2 cellular contexts compared by ENCODE assay signal in the genomic region with DNA sequence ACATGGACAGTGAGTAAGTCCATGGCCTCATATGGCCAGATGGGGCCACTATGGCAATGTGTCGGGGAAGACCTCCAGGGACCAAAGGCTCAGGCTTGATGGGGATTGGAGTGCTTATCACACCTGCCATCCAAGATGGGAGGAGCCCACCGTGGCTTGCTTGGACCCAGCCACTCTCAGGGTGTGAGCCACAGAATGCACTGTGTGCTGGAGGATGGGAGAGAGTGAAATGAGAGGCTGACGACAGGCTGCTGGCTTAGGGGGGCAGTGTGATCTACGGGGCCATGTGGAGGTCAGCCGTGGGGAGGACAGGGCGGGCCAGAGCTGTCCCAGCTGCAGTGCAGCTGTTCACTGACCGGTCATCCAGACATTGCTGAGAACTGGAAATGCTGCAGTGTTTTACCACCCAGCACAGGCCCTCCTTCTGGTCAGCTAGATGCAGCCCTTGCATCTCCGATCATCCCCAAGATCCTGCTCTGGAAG.
TF ChIP-seq lines count a peak whose summit lies in the region.

No MANE protein-coding gene starts in this region.

TF ChIP-seq in liver, 16 proteins besides CTCF, POLR2A, EP300 and RAD21:
- TF ChIP-seq GABPA (IDR thresholded peaks at IDR 0.05 in 1 of 2, conservative IDR thresholded peaks at IDR 0.05 in 1 of 2) (no peak), FOXA2 (IDR thresholded peaks at IDR 0.05) (no peak), HNF4G (IDR thresholded peaks at IDR 0.05) (no peak), TAF1 (conservative IDR thresholded peaks at IDR 0.05) (no peak), NR2F2 (IDR thresholded peaks at IDR 0.05) (peak; percentile 69), REST (IDR thresholded peaks at IDR 0.05) (no peak), RXRA (IDR thresholded peaks at IDR 0.05) (peak; percentile 9 to 50), HNF4A (conservative IDR thresholded peaks at IDR 0.05) (no peak), EGR1 (IDR thresholded peaks at IDR 0.05; ENCODE audit: low read depth in 2 of 2) (no peak)
- TF ChIP-seq, protein P1, sequence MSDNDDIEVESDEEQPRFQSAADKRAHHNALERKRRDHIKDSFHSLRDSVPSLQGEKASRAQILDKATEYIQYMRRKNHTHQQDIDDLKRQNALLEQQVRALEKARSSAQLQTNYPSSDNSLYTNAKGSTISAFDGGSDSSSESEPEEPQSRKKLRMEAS (IDR thresholded peaks at IDR 0.05): no peak
- TF ChIP-seq, protein P2, sequence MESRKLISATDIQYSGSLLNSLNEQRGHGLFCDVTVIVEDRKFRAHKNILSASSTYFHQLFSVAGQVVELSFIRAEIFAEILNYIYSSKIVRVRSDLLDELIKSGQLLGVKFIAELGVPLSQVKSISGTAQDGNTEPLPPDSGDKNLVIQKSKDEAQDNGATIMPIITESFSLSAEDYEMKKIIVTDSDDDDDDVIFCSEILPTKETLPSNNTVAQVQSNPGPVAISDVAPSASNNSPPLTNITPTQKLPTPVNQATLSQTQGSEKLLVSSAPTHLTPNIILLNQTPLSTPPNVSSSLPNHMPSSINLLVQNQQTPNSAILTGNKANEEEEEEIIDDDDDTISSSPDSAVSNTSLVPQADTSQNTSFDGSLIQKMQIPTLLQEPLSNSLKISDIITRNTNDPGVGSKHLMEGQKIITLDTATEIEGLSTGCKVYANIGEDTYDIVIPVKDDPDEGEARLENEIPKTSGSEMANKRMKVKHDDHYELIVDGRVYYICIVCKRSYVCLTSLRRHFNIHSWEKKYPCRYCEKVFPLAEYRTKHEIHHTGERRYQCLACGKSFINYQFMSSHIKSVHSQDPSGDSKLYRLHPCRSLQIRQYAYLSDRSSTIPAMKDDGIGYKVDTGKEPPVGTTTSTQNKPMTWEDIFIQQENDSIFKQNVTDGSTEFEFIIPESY (IDR thresholded peaks at IDR 0.05): no peak

TF ChIP-seq in HepG2, 621 proteins besides CTCF, POLR2A, EP300 and RAD21:
- TF ChIP-seq SOX13 (IDR thresholded peaks at IDR 0.05) (no peak), SOX13 (CRISPR knock-in tag; conservative IDR thresholded peaks at IDR 0.05 in 1 of 2, IDR thresholded peaks at IDR 0.05 in 1 of 2) (no peak), NR2F6 (IDR thresholded peaks at IDR 0.05) (no peak), NR2F6 (CRISPR knock-in tag; IDR thresholded peaks at IDR 0.05) (no peak), HOMEZ (CRISPR knock-in tag; IDR thresholded peaks at IDR 0.05; ENCODE audit: low read depth) (no peak), RNF2 (conservative IDR thresholded peaks at IDR 0.05; ENCODE audit: low read depth) (no peak), JDP2 (CRISPR knock-in tag; IDR thresholded peaks at IDR 0.05; ENCODE audit: borderline replicate concordance) (no peak), SIN3B (IDR thresholded peaks at IDR 0.05; ENCODE audit: low read length) (no peak), ZNF674 (CRISPR knock-in tag; IDR thresholded peaks at IDR 0.05; ENCODE audit: low read depth) (no peak)
- TF ChIP-seq, protein P3, sequence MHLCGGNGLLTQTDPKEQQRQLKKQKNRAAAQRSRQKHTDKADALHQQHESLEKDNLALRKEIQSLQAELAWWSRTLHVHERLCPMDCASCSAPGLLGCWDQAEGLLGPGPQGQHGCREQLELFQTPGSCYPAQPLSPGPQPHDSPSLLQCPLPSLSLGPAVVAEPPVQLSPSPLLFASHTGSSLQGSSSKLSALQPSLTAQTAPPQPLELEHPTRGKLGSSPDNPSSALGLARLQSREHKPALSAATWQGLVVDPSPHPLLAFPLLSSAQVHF (CRISPR knock-in tag; IDR thresholded peaks at IDR 0.05): no peak
